1 cellular context compared by ENCODE assay signal in the genomic region with DNA sequence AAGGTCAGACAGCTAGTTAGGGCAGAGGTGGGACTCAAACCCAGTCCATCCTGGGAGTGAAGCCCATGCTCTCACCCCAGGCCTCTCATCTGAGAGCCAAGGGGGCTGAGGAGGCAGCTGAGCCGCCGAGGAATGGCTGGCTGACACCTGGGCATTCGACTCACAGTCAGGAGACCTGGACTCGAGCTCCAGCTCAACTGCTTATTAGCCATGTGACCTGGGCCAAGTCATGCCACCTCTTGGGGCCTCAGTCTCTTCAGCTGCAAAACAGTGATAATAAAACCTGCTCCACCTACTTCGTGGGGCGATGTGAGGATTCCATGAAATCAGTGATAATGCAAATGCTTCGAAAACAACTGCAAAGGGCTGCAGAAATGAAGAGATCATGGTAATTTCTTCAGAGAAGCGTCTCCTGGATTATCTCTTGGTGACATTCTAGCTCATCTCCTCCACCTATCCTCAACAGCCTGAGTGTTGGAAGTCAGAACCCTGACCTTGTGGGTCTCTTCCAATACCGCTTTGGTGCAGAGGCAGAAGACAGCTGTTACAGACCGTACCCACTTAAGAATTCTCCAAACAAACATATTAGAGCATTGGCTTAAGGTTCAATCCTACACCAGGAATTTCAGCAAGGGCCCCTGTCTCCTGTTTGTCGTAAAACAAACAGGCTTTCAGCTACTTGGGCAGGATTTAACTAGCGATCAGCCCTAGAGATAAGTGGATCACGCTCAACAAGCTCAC.
A peak's percentile ranks its signal among the peaks of the same experiment; 100 is the strongest.
TF ChIP-seq lines count a peak whose summit lies in the region.

No MANE protein-coding gene starts in this region.

TF ChIP-seq in HepG2, 621 proteins besides CTCF, POLR2A, EP300 and RAD21 (continued from another document and continues in another):
- no peak for TF ChIP-seq ZGPAT (CRISPR knock-in tag; IDR thresholded peaks at IDR 0.05)
- TF ChIP-seq ZNF543 (CRISPR knock-in tag; IDR thresholded peaks at IDR 0.05): no peak
- TF ChIP-seq NR0B2 (CRISPR knock-in tag; IDR thresholded peaks at IDR 0.05): no peak
- TF ChIP-seq GRHL1 (CRISPR knock-in tag; conservative IDR thresholded peaks at IDR 0.05): no peak
- TF ChIP-seq ZNF766 (CRISPR knock-in tag; IDR thresholded peaks at IDR 0.05; ENCODE audit: borderline replicate concordance): no peak
- TF ChIP-seq GLMP (CRISPR knock-in tag; IDR thresholded peaks at IDR 0.05; ENCODE audit: borderline replicate concordance): no peak
- TF ChIP-seq ZNF12 (CRISPR knock-in tag; IDR thresholded peaks at IDR 0.05): no peak
- TF ChIP-seq ZBTB1 (CRISPR knock-in tag; IDR thresholded peaks at IDR 0.05; ENCODE audit: borderline replicate concordance): no peak
- TF ChIP-seq, protein P1, sequence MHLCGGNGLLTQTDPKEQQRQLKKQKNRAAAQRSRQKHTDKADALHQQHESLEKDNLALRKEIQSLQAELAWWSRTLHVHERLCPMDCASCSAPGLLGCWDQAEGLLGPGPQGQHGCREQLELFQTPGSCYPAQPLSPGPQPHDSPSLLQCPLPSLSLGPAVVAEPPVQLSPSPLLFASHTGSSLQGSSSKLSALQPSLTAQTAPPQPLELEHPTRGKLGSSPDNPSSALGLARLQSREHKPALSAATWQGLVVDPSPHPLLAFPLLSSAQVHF (CRISPR knock-in tag; IDR thresholded peaks at IDR 0.05): no peak
- TF ChIP-seq ZNF589 (CRISPR knock-in tag; conservative IDR thresholded peaks at IDR 0.05): no peak
- TF ChIP-seq, protein P2, sequence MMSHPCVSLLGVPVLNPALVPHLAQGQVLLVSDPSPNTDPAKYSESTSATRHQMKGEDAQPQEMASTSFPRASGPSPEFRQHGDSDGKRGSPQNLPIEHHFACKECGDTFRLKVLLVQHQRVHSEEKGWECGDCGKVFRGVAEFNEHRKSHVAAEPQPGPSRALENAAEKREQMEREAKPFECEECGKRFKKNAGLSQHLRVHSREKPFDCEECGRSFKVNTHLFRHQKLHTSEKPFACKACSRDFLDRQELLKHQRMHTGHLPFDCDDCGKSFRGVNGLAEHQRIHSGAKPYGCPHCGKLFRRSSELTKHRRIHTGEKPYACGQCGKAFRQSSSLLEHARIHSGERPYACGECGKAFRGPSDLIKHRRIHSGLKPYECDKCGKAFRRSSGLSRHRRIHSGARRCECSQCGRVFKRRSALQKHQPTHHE (CRISPR knock-in tag; IDR thresholded peaks at IDR 0.05; ENCODE audit: borderline replicate concordance): no peak
- TF ChIP-seq TARDBP (CRISPR knock-in tag; IDR thresholded peaks at IDR 0.05): no peak
- TF ChIP-seq JDP2 (CRISPR knock-in tag; IDR thresholded peaks at IDR 0.05; ENCODE audit: borderline replicate concordance): no peak
- TF ChIP-seq ATF7-NPFF (CRISPR knock-in tag; IDR thresholded peaks at IDR 0.05; ENCODE audit: low read depth): 0 out of 2 replicates have a peak, but pooled peaks have one; percentile 27
- no peak for TF ChIP-seq REL (CRISPR knock-in tag; conservative IDR thresholded peaks at IDR 0.05)
- no peak for TF ChIP-seq ZFP36 (IDR thresholded peaks at IDR 0.05; ENCODE audit: borderline replicate concordance, low read depth, low read length, partially characterized antibody)
- TF ChIP-seq ZFP62 (CRISPR knock-in tag; IDR thresholded peaks at IDR 0.05): no peak
- TF ChIP-seq NCOA5 (CRISPR knock-in tag; IDR thresholded peaks at IDR 0.05): no peak
- TF ChIP-seq ZNF619 (CRISPR knock-in tag; IDR thresholded peaks at IDR 0.05): no peak
- peak; percentile 48 for TF ChIP-seq HNF4A (CRISPR knock-in tag; IDR thresholded peaks at IDR 0.05)
- peak; percentile 48; the same call in 1 of the 2 replicates for TF ChIP-seq HNF4G (IDR thresholded peaks at IDR 0.05; ENCODE audit: borderline replicate concordance, low read depth, low read length)
- no peak for TF ChIP-seq HNF4G (CRISPR knock-in tag; IDR thresholded peaks at IDR 0.05; ENCODE audit: borderline replicate concordance, low read depth)
- no peak for TF ChIP-seq ZSCAN22 (CRISPR knock-in tag; IDR thresholded peaks at IDR 0.05)
- TF ChIP-seq ZNF792 (CRISPR knock-in tag; IDR thresholded peaks at IDR 0.05): peak; percentile 29; the same call in 1 of the 2 replicates
- TF ChIP-seq NKX3-1 (CRISPR knock-in tag; IDR thresholded peaks at IDR 0.05): no peak
- no peak; the same call in 1 of the 2 replicates for TF ChIP-seq GATA4 (IDR thresholded peaks at IDR 0.05; ENCODE audit: borderline replicate concordance, low read depth)
- TF ChIP-seq ZNF441 (CRISPR knock-in tag; IDR thresholded peaks at IDR 0.05; ENCODE audit: borderline replicate concordance): no peak
- TF ChIP-seq KLF15 (CRISPR knock-in tag; IDR thresholded peaks at IDR 0.05; ENCODE audit: borderline replicate concordance): no peak
- TF ChIP-seq, protein P3, sequence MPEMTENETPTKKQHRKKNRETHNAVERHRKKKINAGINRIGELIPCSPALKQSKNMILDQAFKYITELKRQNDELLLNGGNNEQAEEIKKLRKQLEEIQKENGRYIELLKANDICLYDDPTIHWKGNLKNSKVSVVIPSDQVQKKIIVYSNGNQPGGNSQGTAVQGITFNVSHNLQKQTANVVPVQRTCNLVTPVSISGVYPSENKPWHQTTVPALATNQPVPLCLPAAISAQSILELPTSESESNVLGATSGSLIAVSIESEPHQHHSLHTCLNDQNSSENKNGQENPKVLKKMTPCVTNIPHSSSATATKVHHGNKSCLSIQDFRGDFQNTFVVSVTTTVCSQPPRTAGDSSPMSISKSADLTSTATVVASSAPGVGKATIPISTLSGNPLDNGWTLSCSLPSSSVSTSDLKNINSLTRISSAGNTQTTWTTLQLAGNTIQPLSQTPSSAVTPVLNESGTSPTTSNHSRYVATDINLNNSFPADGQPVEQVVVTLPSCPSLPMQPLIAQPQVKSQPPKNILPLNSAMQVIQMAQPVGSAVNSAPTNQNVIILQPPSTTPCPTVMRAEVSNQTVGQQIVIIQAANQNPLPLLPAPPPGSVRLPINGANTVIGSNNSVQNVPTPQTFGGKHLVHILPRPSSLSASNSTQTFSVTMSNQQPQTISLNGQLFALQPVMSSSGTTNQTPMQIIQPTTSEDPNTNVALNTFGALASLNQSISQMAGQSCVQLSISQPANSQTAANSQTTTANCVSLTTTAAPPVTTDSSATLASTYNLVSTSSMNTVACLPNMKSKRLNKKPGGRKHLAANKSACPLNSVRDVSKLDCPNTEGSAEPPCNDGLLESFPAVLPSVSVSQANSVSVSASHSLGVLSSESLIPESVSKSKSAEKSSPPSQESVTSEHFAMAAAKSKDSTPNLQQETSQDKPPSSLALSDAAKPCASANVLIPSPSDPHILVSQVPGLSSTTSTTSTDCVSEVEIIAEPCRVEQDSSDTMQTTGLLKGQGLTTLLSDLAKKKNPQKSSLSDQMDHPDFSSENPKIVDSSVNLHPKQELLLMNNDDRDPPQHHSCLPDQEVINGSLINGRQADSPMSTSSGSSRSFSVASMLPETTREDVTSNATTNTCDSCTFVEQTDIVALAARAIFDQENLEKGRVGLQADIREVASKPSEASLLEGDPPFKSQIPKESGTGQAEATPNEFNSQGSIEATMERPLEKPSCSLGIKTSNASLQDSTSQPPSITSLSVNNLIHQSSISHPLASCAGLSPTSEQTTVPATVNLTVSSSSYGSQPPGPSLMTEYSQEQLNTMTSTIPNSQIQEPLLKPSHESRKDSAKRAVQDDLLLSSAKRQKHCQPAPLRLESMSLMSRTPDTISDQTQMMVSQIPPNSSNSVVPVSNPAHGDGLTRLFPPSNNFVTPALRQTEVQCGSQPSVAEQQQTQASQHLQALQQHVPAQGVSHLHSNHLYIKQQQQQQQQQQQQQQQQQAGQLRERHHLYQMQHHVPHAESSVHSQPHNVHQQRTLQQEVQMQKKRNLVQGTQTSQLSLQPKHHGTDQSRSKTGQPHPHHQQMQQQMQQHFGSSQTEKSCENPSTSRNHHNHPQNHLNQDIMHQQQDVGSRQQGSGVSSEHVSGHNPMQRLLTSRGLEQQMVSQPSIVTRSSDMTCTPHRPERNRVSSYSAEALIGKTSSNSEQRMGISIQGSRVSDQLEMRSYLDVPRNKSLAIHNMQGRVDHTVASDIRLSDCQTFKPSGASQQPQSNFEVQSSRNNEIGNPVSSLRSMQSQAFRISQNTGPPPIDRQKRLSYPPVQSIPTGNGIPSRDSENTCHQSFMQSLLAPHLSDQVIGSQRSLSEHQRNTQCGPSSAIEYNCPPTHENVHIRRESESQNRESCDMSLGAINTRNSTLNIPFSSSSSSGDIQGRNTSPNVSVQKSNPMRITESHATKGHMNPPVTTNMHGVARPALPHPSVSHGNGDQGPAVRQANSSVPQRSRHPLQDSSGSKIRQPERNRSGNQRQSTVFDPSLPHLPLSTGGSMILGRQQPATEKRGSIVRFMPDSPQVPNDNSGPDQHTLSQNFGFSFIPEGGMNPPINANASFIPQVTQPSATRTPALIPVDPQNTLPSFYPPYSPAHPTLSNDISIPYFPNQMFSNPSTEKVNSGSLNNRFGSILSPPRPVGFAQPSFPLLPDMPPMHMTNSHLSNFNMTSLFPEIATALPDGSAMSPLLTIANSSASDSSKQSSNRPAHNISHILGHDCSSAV (CRISPR knock-in tag; IDR thresholded peaks at IDR 0.05; ENCODE audit: borderline replicate concordance): no peak
- TF ChIP-seq ZNF572 (CRISPR knock-in tag; IDR thresholded peaks at IDR 0.05): 0 out of 2 replicates have a peak, but pooled peaks have one; percentile 29
- TF ChIP-seq MED8 (CRISPR knock-in tag; IDR thresholded peaks at IDR 0.05; ENCODE audit: insufficient replicate concordance): no peak
- TF ChIP-seq MED1 (CRISPR knock-in tag; IDR thresholded peaks at IDR 0.05): no peak
- TF ChIP-seq MED13 (CRISPR knock-in tag; IDR thresholded peaks at IDR 0.05): no peak
- 0 out of 2 replicates have a peak, but pooled peaks have one; percentile 43 for TF ChIP-seq ZNF292 (CRISPR knock-in tag; IDR thresholded peaks at IDR 0.05; ENCODE audit: borderline replicate concordance, low read depth)
- no peak for TF ChIP-seq USF2 (IDR thresholded peaks at IDR 0.05; ENCODE audit: low read depth, low read length)
- TF ChIP-seq USF2 (CRISPR knock-in tag; IDR thresholded peaks at IDR 0.05; ENCODE audit: borderline replicate concordance): 0 out of 2 replicates have a peak, but pooled peaks have one; percentile 39
- no peak for TF ChIP-seq CERS6 (CRISPR knock-in tag; IDR thresholded peaks at IDR 0.05)
- no peak for TF ChIP-seq ZNF225 (CRISPR knock-in tag; IDR thresholded peaks at IDR 0.05)
- TF ChIP-seq FOXA1 (IDR thresholded peaks at IDR 0.05): no peak
- TF ChIP-seq FOXA1 (CRISPR knock-in tag; IDR thresholded peaks at IDR 0.05): peak; percentile 65
- no peak for TF ChIP-seq ZNF143 (CRISPR knock-in tag; IDR thresholded peaks at IDR 0.05)
- 0 out of 2 replicates have a peak, but pooled peaks have one; percentile 17 for TF ChIP-seq ARNT2 (CRISPR knock-in tag; IDR thresholded peaks at IDR 0.05; ENCODE audit: low read depth)
- no peak for TF ChIP-seq ZNF30 (CRISPR knock-in tag; IDR thresholded peaks at IDR 0.05)
- no peak for TF ChIP-seq ATAD3A (CRISPR knock-in tag; IDR thresholded peaks at IDR 0.05)
